1 cellular context compared by ENCODE assay signal in genomic region chr10:113494736-113495135, GRCh38.
TF ChIP-seq lines count a peak whose summit lies in the region.

No MANE protein-coding gene starts in this region.

TF ChIP-seq in GM23338, 12 proteins besides CTCF, POLR2A, EP300 and RAD21 (continued from another document):
- TF ChIP-seq ZNF462 (CRISPR knock-in tag; IDR thresholded peaks at IDR 0.05) (no peak), STAT1 (IDR thresholded peaks at IDR 0.05; ENCODE audit: unreplicated experiment) (no peak), EZH2 (IDR thresholded peaks at IDR 0.05; ENCODE audit: low read depth, unreplicated experiment) (no peak), NANOG (IDR thresholded peaks at IDR 0.05; ENCODE audit: borderline replicate concordance) (no peak)
